Comparison of ENCODE assay signal across 8 cellular contexts in the genomic region with DNA sequence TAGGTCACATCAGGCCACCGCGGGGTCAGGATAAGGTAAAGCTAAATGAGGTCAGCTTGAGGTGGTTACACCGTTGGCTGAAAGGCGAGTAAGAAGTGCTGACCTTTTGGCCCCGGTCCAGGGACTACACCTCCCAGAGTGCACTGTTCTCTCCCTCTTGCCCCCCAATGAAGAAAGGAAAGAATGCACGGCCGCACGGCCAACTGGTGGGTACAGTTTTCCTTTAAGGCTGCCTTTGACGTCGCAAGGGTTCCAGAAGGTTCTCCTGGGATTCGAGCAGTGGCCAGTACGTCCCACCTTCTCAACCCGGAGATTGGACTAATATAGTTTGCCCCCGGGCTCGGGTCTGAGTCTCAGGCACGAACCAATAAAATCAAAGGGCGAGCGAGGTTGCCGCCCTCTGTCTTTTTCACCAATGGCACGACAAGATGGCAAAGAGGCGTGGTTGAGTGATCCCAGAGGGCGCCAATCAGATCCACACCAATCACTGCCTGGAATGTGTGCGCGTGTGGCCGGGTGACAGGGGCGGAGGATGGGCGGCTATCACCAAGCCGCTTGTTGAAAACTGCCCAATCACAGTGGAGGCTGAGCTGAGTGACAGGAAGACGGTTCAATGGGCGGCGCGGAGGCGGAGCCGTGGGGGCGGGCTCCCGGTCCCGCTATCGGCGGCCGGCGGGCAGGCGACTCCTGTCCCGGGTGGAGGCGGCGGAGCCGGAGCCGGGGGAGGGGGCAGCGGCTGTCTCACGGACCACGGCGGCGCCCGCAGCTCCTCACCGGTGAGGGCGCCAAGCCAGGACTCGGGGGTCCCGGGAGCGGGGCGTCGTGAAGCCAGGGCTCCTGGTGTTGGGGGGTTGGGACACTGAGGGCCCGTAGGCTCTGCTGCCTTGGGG. TPM values are rescaled to one million over a fixed set of nuclear protein-coding genes. Genes with fewer than 3 reads are reported as not detected.
A peak's percentile ranks its signal among the peaks of the same experiment; 100 is the strongest.
DNase-seq lines count a peak whose midpoint lies in the region; ATAC-seq and TF ChIP-seq lines count a peak whose summit lies in the region.

Gene DNAJB5, plus strand, starts transcription at position 690 of the 890 bp plus-strand sequence. CDS start 886 bp downstream, outside the sequence.

- H3K27ac ChIP-seq in temporal lobe (ENCODE audit: low read depth, low read length) = peak within 1 kb of the TSS; percentile 95

- H3K9me3 Mint-ChIP-seq in activated naive CD8-positive, alpha-beta T cell treated with anti-CD3 and anti-CD28 coated beads for 36 hours = no peaks in the 10 kb centered on the region

- no peaks in the 10 kb centered on the region for H3K27me3 Mint-ChIP-seq in activated naive CD8-positive, alpha-beta T cell treated with anti-CD3 and anti-CD28 coated beads for 36 hours

- peaks cover 9% of the 10 kb centered on the region for H3K36me3 Mint-ChIP-seq in activated naive CD8-positive, alpha-beta T cell treated with anti-CD3 and anti-CD28 coated beads for 36 hours

- peak; percentile 91 for ATAC-seq in HG02623 (IDR thresholded peaks at IDR 0.05; ENCODE audit: unreplicated experiment)

- H3K4me3 Mint-ChIP-seq in activated naive CD8-positive, alpha-beta T cell treated with anti-CD3 and anti-CD28 coated beads for 36 hours = peak within 1 kb of the TSS; percentile 80

- H3K4me1 Mint-ChIP-seq in activated naive CD8-positive, alpha-beta T cell treated with anti-CD3 and anti-CD28 coated beads for 36 hours = peaks cover 66% of the 10 kb centered on the region

- peak within 1 kb of the TSS; percentile 90 for H3K27ac Mint-ChIP-seq in activated naive CD8-positive, alpha-beta T cell treated with anti-CD3 and anti-CD28 coated beads for 36 hours

- TF ChIP-seq CTCF in GM10266 (IDR thresholded peaks at IDR 0.05; ENCODE audit: control insufficient read depth, insufficient read depth, low read depth, missing control alignments) = no peak

- DNase-seq in GM10266 (ENCODE audit: extremely low spot score) (peak; percentile 97), NCI-H1092 treated with DMSO at 0.1 percent for 48 hours (lab: John Stamatoyannopoulos, UW) (peak; percentile 100), SKM-1 (lab: John Stamatoyannopoulos, UW; ENCODE audit: unreplicated experiment) (peak; percentile 99), glomerular visceral epithelial cell (ENCODE audit: extremely low spot score) (peak; percentile 100), occipital lobe (lab: John Stamatoyannopoulos, UW) (peak; percentile 99)
- DNase-seq in activated naive CD8-positive, alpha-beta T cell treated with anti-CD3 and anti-CD28 coated beads for 36 hours = peak; percentile 97

RNA-seq across cellular contexts. Expression of gene DNAJB5, which starts in this region (rescaled TPM):
- total RNA-seq in activated naive CD8-positive, alpha-beta T cell treated with anti-CD3 and anti-CD28 coated beads for 36 hours = 1 to 10 TPM; 7.6 to 8.1 TPM
- total RNA-seq in occipital lobe (47.9 TPM), temporal lobe (37.1 TPM)

Comparison
In these comparisons a context has a peak if more than half of its experiments do, and no peak if none do; other contexts are left out.
1. Peak in every context shown above with its lines: DNase-seq, ATAC-seq and H3K27ac ChIP-seq.